19 cellular contexts compared by ENCODE assay signal in the genomic region with DNA sequence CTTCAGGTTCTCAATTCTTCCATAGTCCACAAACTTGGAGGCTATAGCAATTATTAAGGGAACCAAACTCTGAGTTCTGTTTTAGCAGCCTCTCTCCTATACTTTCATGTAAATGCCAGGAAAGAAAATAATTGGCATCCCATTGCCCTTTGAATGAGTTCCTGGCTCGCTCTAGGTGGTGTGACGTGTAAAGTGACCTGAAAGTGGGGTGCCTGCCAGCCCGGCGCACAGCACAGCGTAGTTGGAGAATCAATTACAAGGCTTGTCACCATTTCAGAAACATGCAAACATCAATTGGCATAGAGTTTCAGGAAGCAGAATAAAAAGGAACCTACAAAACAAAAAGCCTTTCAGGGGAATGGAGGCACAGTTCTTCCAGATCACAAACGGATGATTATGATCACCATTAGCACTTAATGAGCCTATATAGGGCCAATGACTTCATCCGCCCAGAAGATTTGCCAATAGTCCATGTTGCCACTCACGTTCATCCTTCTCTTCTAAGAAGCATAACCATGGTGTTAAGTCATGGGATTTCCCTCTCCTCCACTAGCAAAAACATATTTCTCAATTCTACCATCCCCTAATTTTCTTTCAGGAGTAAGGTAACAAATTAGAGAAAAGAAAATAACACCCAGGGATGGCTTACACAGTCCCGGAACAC.
DNase-seq lines count a peak whose midpoint lies in the region; TF ChIP-seq lines count a peak whose summit lies in the region.
"Had no signal": no experiment of that assay in that cellular context is flagged by ENCODE, and none has a peak within 500 bp of the region (broad histone marks: within the 10 kb centered on the region; RNA-seq: fewer than 3 reads in every experiment).

No MANE protein-coding gene starts in this region.

- intact Hi-C loops in left ventricle myocardium inferior (cut with micrococcal nuclease), result no loop called here

- no peaks in the 10 kb centered on the region for H3K9me3 ChIP-seq in left ventricle myocardium inferior (replicated peaks)
- H3K9me3 ChIP-seq: BLaER1 treated with 17β-estradiol and CSF1 and Interleukin-3, amounts not matched to agents 10 nM and 100 nM; breast epithelium had no signal

- H3K36me3 ChIP-seq in left ventricle myocardium inferior (no peaks in the 10 kb centered on the region), H7 (replicated peaks; ENCODE audit: control insufficient read depth, insufficient read depth, low read length) (no peaks in the 10 kb centered on the region)
- H3K36me3 ChIP-seq: BLaER1 treated with 17β-estradiol and CSF1 and Interleukin-3, amounts not matched to agents 10 nM and 100 nM; breast epithelium had no signal

- H3K4me3 ChIP-seq in left ventricle myocardium inferior, result peak overlapping the region; percentile 33
- H3K4me3 ChIP-seq in H7 (ENCODE audit: insufficient read depth, low read depth, low read length), result no peak overlapping the region
- H3K4me3 ChIP-seq: BLaER1 treated with 17β-estradiol and CSF1 and Interleukin-3, amounts not matched to agents 10 nM and 100 nM; breast epithelium; PC-9; SK-N-MC; smooth muscle cell had no signal

- H3K27ac ChIP-seq in left ventricle myocardium inferior (replicated peaks), result peak overlapping the region; percentile 65
- H3K27ac ChIP-seq: BLaER1 treated with 17β-estradiol and CSF1 and Interleukin-3, amounts not matched to agents 10 nM and 100 nM; PC-9; SK-N-MC had no signal

- DNase-seq in COR-L47 (lab: John Stamatoyannopoulos, UW) (peak; percentile 65), NCI-H146 treated with DMSO at 0.1 percent for 48 hours (lab: John Stamatoyannopoulos, UW; ENCODE audit: unreplicated experiment) (peak; percentile 82), NCI-H774 (lab: John Stamatoyannopoulos, UW) (peak; percentile 64), left ventricle myocardium inferior (peak; percentile 37), H4 (ENCODE audit: low spot score) (no peak), NCI-H524 (lab: John Stamatoyannopoulos, UW) (no peak), SKM-1 treated with dmso at 0.1 percent for 144 hours (lab: John Stamatoyannopoulos, UW; ENCODE audit: unreplicated experiment) (no peak), H7 (no peak)
- DNase-seq: foreskin melanocyte; HCEC 1CT; Karpas-422; NCI-H1417; NCI-H69; PC-9; stimulated activated CD4-positive, alpha-beta T cell treated with anti-CD3 and anti-CD28 coated beads, Interleukin-4, amount 100 ng/mL, for 24 hours had no signal

- no peak for TF ChIP-seq CTCF in left ventricle myocardium inferior (IDR thresholded peaks at IDR 0.05; ENCODE audit: borderline replicate concordance)

- peaks cover 7% of the 10 kb centered on the region for H3K4me1 ChIP-seq in left ventricle myocardium inferior
- H3K4me1 ChIP-seq: breast epithelium had no signal

- H3K27me3 ChIP-seq in left ventricle myocardium inferior (ENCODE audit: low read depth), result no peaks in the 10 kb centered on the region
- no peaks in the 10 kb centered on the region for H3K27me3 ChIP-seq in H7 (ENCODE audit: control insufficient read depth, insufficient read depth, low read length)
- H3K27me3 ChIP-seq: BLaER1 treated with 17β-estradiol and CSF1 and Interleukin-3, amounts not matched to agents 10 nM and 100 nM; breast epithelium had no signal

Comparison
In these comparisons a context has a peak if more than half of its experiments do, and no peak if none do; other contexts are left out.
1. DNase-seq: peak in COR-L47 (single experiment), NCI-H146 treated with DMSO at 0.1 percent for 48 hours (single experiment), NCI-H774 (single experiment) and left ventricle myocardium inferior (single experiment); none in H4 (single experiment), NCI-H524 (0 of 2), SKM-1 treated with dmso at 0.1 percent for 144 hours (single experiment) and H7 (single experiment).